ENCODE assay signal across 2 cellular contexts in genomic region chr1:233313434-233314155, GRCh38.
TF ChIP-seq lines count a peak whose summit lies in the region.

No MANE protein-coding gene starts in this region.

TF ChIP-seq in HEK293, 187 proteins besides CTCF, POLR2A, EP300 and RAD21 (continued from another document):
- TF ChIP-seq ZNF16 (tag by site-specific recombination; IDR thresholded peaks at IDR 0.05; ENCODE audit: low read depth) (no peak), ZNF658 (tag by site-specific recombination; IDR thresholded peaks at IDR 0.05) (no peak), SCRT2 (tag by site-specific recombination; IDR thresholded peaks at IDR 0.05) (peak; percentile 51; the same call in 1 of the 2 replicates), FEZF1 (tag by site-specific recombination; IDR thresholded peaks at IDR 0.05) (peak; percentile 93), ZNF600 (tag by site-specific recombination; IDR thresholded peaks at IDR 0.05) (peak; percentile 85), ZNF366 (tag by site-specific recombination; conservative IDR thresholded peaks at IDR 0.05) (peak; percentile 59; the same call in 1 of the 2 replicates), PRDM1 (tag by site-specific recombination; IDR thresholded peaks at IDR 0.05) (peak; percentile 84)

TF ChIP-seq in WTC11, 78 proteins besides CTCF, POLR2A, EP300 and RAD21 (continued from another document):
- TF ChIP-seq USF2 (CRISPR knock-in tag; IDR thresholded peaks at IDR 0.05), result no peak
- no peak for TF ChIP-seq ZNF232 (CRISPR knock-in tag; IDR thresholded peaks at IDR 0.05)
- no peak for TF ChIP-seq OVOL2 (CRISPR knock-in tag; IDR thresholded peaks at IDR 0.05; ENCODE audit: borderline replicate concordance)
- TF ChIP-seq ZMAT4 (CRISPR knock-in tag; IDR thresholded peaks at IDR 0.05), result no peak
- no peak for TF ChIP-seq GTF2I (CRISPR knock-in tag; conservative IDR thresholded peaks at IDR 0.05)
- TF ChIP-seq ZNF671 (CRISPR knock-in tag; IDR thresholded peaks at IDR 0.05), result no peak
- TF ChIP-seq MLX (CRISPR knock-in tag; IDR thresholded peaks at IDR 0.05), result no peak
